8 cellular contexts compared by ENCODE assay signal in the genomic region with DNA sequence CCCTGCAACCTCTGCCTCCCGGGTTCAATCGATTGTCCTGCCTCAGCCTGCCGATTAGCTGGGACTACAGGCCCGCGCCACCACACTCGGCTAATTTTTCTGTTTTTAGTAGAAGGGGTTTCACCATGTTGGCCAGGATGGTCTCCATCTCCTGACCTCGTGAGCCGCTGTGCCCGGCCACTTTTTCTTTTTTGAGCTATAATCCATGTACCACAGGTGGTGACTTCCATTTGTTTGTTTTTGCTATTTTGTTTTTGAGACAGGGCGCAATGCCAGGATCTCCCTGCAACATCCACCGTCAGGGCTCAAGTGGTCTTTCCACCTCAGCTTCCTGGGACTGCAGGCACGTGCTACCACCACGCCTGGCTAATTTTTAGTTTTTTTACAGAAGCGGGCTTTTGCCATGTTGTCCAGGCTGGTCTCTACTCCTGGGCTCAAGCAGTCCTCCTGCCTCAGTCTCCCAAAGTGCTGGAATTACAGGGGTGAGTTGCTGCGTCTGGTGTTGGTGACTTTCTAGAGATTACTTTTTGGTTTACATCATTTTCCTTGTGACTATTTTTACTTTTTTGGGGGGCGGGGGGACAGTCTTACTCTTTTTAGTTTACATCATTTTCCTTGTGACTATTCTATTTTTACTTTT. TPM values are rescaled to one million over a fixed set of nuclear protein-coding genes. Genes with fewer than 3 reads are reported as not detected.
DNase-seq lines count a peak whose midpoint lies in the region; ATAC-seq and TF ChIP-seq lines count a peak whose summit lies in the region.

No MANE protein-coding gene starts in this region.

- H3K4me3 ChIP-seq in GM23248, result peak overlapping the region; percentile 88
- H3K4me3 ChIP-seq in fibroblast of lung (replicated peaks in 1 of 4; ENCODE audit: control extremely low read depth in 1 of 4, insufficient read depth in 1 of 4, low read depth in 3 of 4, low read length in 4 of 4), result peak overlapping the region; percentile 70 to 97 (median 74)
- peak overlapping the region in 3 of 4 donors; percentile 66 to 85 (median 83) for H3K4me3 ChIP-seq in sigmoid colon

- intact Hi-C loops in sigmoid colon (cut with DNase I), result loop anchor here (2.0 to 10.0 kb wide), 3 partner anchors 61 to 291 kb away; partner anchors contain the start of genes ATP6V1G2, DDX39B, EHMT2 and NELFE

- WGBS in GM23248 (ENCODE audit: low coverage in 1 of 2, low lambda C conversion rate in 2 of 2, missing lambda C conversion rate in 2 of 2), 2 experiments, result 11 to 12% methylated on average over 16 of the region's 16 CpGs
- 4 to 10% methylated on average over 16 of the region's 16 CpGs for WGBS in sigmoid colon, 2 donors

- H3K4me2 ChIP-seq in GM23248 (ENCODE audit: unreplicated experiment), result peak overlapping the region; percentile 99
- peak overlapping the region; percentile 81 for H3K4me2 ChIP-seq in fibroblast of lung (ENCODE audit: extremely low read depth, insufficient read depth, low read length)

- peaks cover 16% of the 10 kb centered on the region for H4K20me1 ChIP-seq in GM23248 (ENCODE audit: insufficient read depth)
- H4K20me1 ChIP-seq in fibroblast of lung (ENCODE audit: control insufficient read depth, extremely low read depth, insufficient read depth, low read length), result peaks cover 6% of the 10 kb centered on the region

- TF ChIP-seq POLR2A in Raji (IDR thresholded peaks at IDR 0.05; ENCODE audit: insufficient read depth, low read depth, low read length) (peak; percentile 26; the same call in 1 of the 2 replicates), sigmoid colon (IDR thresholded peaks at IDR 0.05) (no peak)

- H3K79me2 ChIP-seq in GM23248 (ENCODE audit: insufficient read depth) (peaks cover 82% of the 10 kb centered on the region), fibroblast of lung (ENCODE audit: control insufficient read depth, insufficient read depth, low read length) (peaks cover 48% of the 10 kb centered on the region)

- H3F3A ChIP-seq in GM23248 (ENCODE audit: insufficient read depth), result peaks cover 56% of the 10 kb centered on the region

- TF ChIP-seq CTCF in fibroblast of lung (conservative IDR thresholded peaks at IDR 0.05 in 1 of 2, IDR thresholded peaks at IDR 0.05 in 1 of 2; ENCODE audit: low read depth in 1 of 2, low read length in 2 of 2) (no peak), sigmoid colon (IDR thresholded peaks at IDR 0.05) (no peak)

- DNase-seq in GM23248 (peak; percentile 33), fibroblast of lung (ENCODE audit: low read depth in 2 of 2) (no peak), sigmoid colon (no peak), NCI-H446 treated with DMSO at 0.1 percent for 48 hours (lab: John Stamatoyannopoulos, UW) (no peak), COLO829 (ENCODE audit: low spot score) (no peak), nucleus accumbens (lab: John Stamatoyannopoulos, UW) (no peak)

- H2AFZ ChIP-seq in GM23248 (no peak overlapping the region), fibroblast of lung (ENCODE audit: low read length) (no peak overlapping the region)

- TF ChIP-seq EP300 in sigmoid colon (IDR thresholded peaks at IDR 0.05), result no peak

- H3K4me1 ChIP-seq in GM23248 (ENCODE audit: insufficient read depth) (peaks cover 39% of the 10 kb centered on the region), fibroblast of lung (ENCODE audit: control insufficient read depth, extremely low read depth, insufficient read depth, low read length) (peaks cover 15% of the 10 kb centered on the region), sigmoid colon (peaks cover 0 to 60% (median 52%) of the 10 kb centered on the region in 4 donors)

- H3K9ac ChIP-seq in GM23248, result peak overlapping the region; percentile 96
- H3K9ac ChIP-seq in fibroblast of lung (ENCODE audit: insufficient read depth, low read length), result peak overlapping the region; percentile 51

- H3K27ac ChIP-seq in GM23248 (peak overlapping the region; percentile 93), fibroblast of lung (ENCODE audit: insufficient read depth, low read length) (peak overlapping the region; percentile 93), sigmoid colon (peak overlapping the region; percentile 90 to 96 (median 94))

- in situ Hi-C loops in GM23248 (cut with MboI), result no loop called here

- H3K9me2 ChIP-seq in GM23248 (ENCODE audit: insufficient read depth), result no peaks in the 10 kb centered on the region

- H3K36me3 ChIP-seq in GM23248 (ENCODE audit: low read depth) (peaks cover 51% of the 10 kb centered on the region), fibroblast of lung (ENCODE audit: control insufficient read depth, insufficient read depth, low read length) (peaks cover 18% of the 10 kb centered on the region), sigmoid colon (peaks cover 18 to 46% (median 32%) of the 10 kb centered on the region in 4 donors)

- H3K27me3 ChIP-seq in GM23248 (replicated peaks; ENCODE audit: insufficient read depth), result no peaks in the 10 kb centered on the region
- H3K27me3 ChIP-seq in fibroblast of lung (ENCODE audit: control insufficient read depth, insufficient read depth, low read length), result no peaks in the 10 kb centered on the region
- no peaks in the 10 kb centered on the region for H3K27me3 ChIP-seq in sigmoid colon

- H3K9me3 ChIP-seq in GM23248 (ENCODE audit: low read depth) (no peaks in the 10 kb centered on the region), fibroblast of lung (ENCODE audit: control insufficient read depth, insufficient read depth, low read depth, low read length) (no peaks in the 10 kb centered on the region), sigmoid colon (no peaks in the 10 kb centered on the region)

- no peak for ATAC-seq in GM18870 (IDR thresholded peaks at IDR 0.05; ENCODE audit: unreplicated experiment)

RNA-seq across cellular contexts. Expression of gene HSPA1B, which starts 8.6 kb away (rescaled TPM):
- total RNA-seq in GM23248 (2014; rRNA removed; shearing (Covaris generic)), result 104 and 124 TPM in 2 replicates
- polyA plus RNA-seq in GM23248 (2016; fragmentation: Nextera tagmentation; extraction: Ambion mirVana), result 58.0 and 61.3 TPM in 2 replicates
- total RNA-seq in fibroblast of lung, result 115 and 152 TPM in 2 replicates
- 35.5 and 60.2 TPM in 2 replicates for polyA plus RNA-seq in fibroblast of lung
- polyA plus RNA-seq in fibroblast of lung (2012), result 52.3 and 95.1 TPM in 2 replicates
- polyA minus RNA-seq in fibroblast of lung (ENCODE audit: low replicate concordance), result 39.2 and 45.2 TPM in 2 replicates
- 100 to 1,000 TPM in 3 of 4 donors, 10 to 100 TPM in 1; 72.6 to 237 (median 113) TPM for total RNA-seq in sigmoid colon
- 100 to 1,000 TPM in 1 of 3 donors, 10 to 100 TPM in 2; 63.1 to 116 (median 64.3) TPM for polyA plus RNA-seq in sigmoid colon

RNA-seq across cellular contexts. Expression of gene HSPA1A, which starts 20.8 kb away (rescaled TPM):
- 86.1 and 107 TPM in 2 replicates for total RNA-seq in GM23248 (2014; rRNA removed; shearing (Covaris generic))
- polyA plus RNA-seq in GM23248 (2016; fragmentation: Nextera tagmentation; extraction: Ambion mirVana), result 67.5 and 76.3 TPM in 2 replicates
- total RNA-seq in fibroblast of lung, result 70.0 and 111 TPM in 2 replicates
- polyA plus RNA-seq in fibroblast of lung, result 61.2 and 66.3 TPM in 2 replicates
- 98.8 and 107 TPM in 2 replicates for polyA plus RNA-seq in fibroblast of lung (2012)
- 38.5 and 40.2 TPM in 2 replicates for polyA minus RNA-seq in fibroblast of lung (ENCODE audit: low replicate concordance)
- total RNA-seq in sigmoid colon, result 100 to 1,000 TPM; 147 to 321 (median 168) TPM
- 10 to 100 TPM; 39.0 to 70.1 (median 63.1) TPM for polyA plus RNA-seq in sigmoid colon

RNA-seq across cellular contexts. Expression of gene HSPA1L, which starts 21.1 kb away (rescaled TPM):
- 1.3 and 1.7 TPM in 2 replicates for total RNA-seq in GM23248 (2014; rRNA removed; shearing (Covaris generic))
- polyA plus RNA-seq in GM23248 (2016; fragmentation: Nextera tagmentation; extraction: Ambion mirVana) (0.85 and 0.91 TPM in 2 replicates), fibroblast of lung (0.74 and 0.75 TPM in 2 replicates), sigmoid colon (1 to 10 TPM in 1 of 3 donors, under 1 TPM in 2; 0.23 to 1.2 (median 0.60) TPM)
- total RNA-seq in fibroblast of lung (2.1 and 3.1 TPM in 2 replicates), sigmoid colon (1 to 10 TPM; 1.1 to 2.3 (median 1.8) TPM)
- 0.98 and 1.1 TPM in 2 replicates for polyA plus RNA-seq in fibroblast of lung (2012)
- polyA minus RNA-seq in fibroblast of lung (ENCODE audit: low replicate concordance), result 0.26 TPM in 1 of 2 replicates, not detected in the other

RNA-seq across cellular contexts. Expression of gene NEU1, which starts 26.5 kb away (rescaled TPM):
- 38.3 and 40.2 TPM in 2 replicates for total RNA-seq in GM23248 (2014; rRNA removed; shearing (Covaris generic))
- 27.8 TPM in 2 replicates for polyA plus RNA-seq in GM23248 (2016; fragmentation: Nextera tagmentation; extraction: Ambion mirVana)
- total RNA-seq in fibroblast of lung, result 100 and 109 TPM in 2 replicates
- polyA plus RNA-seq in fibroblast of lung, result 51.2 and 66.4 TPM in 2 replicates
- 38.4 and 54.0 TPM in 2 replicates for polyA plus RNA-seq in fibroblast of lung (2012)
- 57.9 and 92.3 TPM in 2 replicates for polyA minus RNA-seq in fibroblast of lung (ENCODE audit: low replicate concordance)
- 10 to 100 TPM; 31.3 to 43.2 (median 33.6) TPM for total RNA-seq in sigmoid colon
- polyA plus RNA-seq in sigmoid colon, result 10 to 100 TPM; 15.0 to 41.1 (median 31.9) TPM

RNA-seq across cellular contexts. Expression of gene LSM2, which starts 29.4 kb away (rescaled TPM):
- 32.5 and 40.3 TPM in 2 replicates for total RNA-seq in GM23248 (2014; rRNA removed; shearing (Covaris generic))
- polyA plus RNA-seq in GM23248 (2016; fragmentation: Nextera tagmentation; extraction: Ambion mirVana), result 48.4 and 52.3 TPM in 2 replicates
- 23.1 and 24.3 TPM in 2 replicates for total RNA-seq in fibroblast of lung
- polyA plus RNA-seq in fibroblast of lung, result 34.7 and 68.1 TPM in 2 replicates
- 39.1 and 68.7 TPM in 2 replicates for polyA plus RNA-seq in fibroblast of lung (2012)
- 54.4 and 96.5 TPM in 2 replicates for polyA minus RNA-seq in fibroblast of lung (ENCODE audit: low replicate concordance)
- total RNA-seq in sigmoid colon, result 10 to 100 TPM; 29.6 to 53.5 (median 48.1) TPM
- 10 to 100 TPM; 28.4 to 94.7 (median 49.9) TPM for polyA plus RNA-seq in sigmoid colon
